Comparison of ENCODE assay signal across 8 cellular contexts in genomic region chr18:5295231-5295920, GRCh38. TPM values are rescaled to one million over a fixed set of nuclear protein-coding genes. Genes with fewer than 3 reads are reported as not detected.
DNase-seq lines count a peak whose midpoint lies in the region; ATAC-seq lines count a peak whose summit lies in the region.

TSS of gene ZBTB14 (minus strand) at chr18:5295726. CDS start at chr18:5293246, 2,480 bp downstream.

- WGBS in mesodermal cell (ENCODE audit: insufficient coverage in 2 of 2), 2 experiments, result 0% methylated on average over 52 to 62 of the region's 116 CpGs

- H3K4me3 ChIP-seq in mesodermal cell (ENCODE audit: extremely low read depth, insufficient read depth, low read length, poor library complexity, severe bottlenecking), result peak within 1 kb of the TSS; percentile 67

- peak; percentile 45 for ATAC-seq in HG02885 (IDR thresholded peaks at IDR 0.05; ENCODE audit: poor library complexity, unreplicated experiment)

- H3K9me3 ChIP-seq in mesodermal cell (ENCODE audit: control insufficient read depth, low read length), result no peaks in the 10 kb centered on the region

- in situ Hi-C loops in endometrial microvascular endothelial cells (cut with HindIII; ENCODE audit: inconsistent ontology term, low pct_unique_long_range_greater_than_20kb, low sequenced_read_pairs), result no loop called here

- H3K36me3 ChIP-seq in mesodermal cell (ENCODE audit: control insufficient read depth, insufficient read depth, low read length), result peaks cover 23% of the 10 kb centered on the region

- peaks cover 4% of the 10 kb centered on the region for H3K4me1 ChIP-seq in mesodermal cell (ENCODE audit: control insufficient read depth, insufficient read depth, low read length, poor library complexity, severe bottlenecking)

- H3K27ac ChIP-seq in mesodermal cell (ENCODE audit: low read depth, low read length, severe bottlenecking), result peak within 1 kb of the TSS; percentile 94

- DNase-seq in SHP77 (lab: John Stamatoyannopoulos, UW), result peak; percentile 17 to 51
- no peak for DNase-seq in SHP77 treated with DMSO at 0.1 percent for 48 hours (lab: John Stamatoyannopoulos, UW)
- peak; percentile 45 for DNase-seq in NCI-H226
- DNase-seq in activated CD8-positive, alpha-beta memory T cell treated with anti-CD3 and anti-CD28 coated beads, Interleukin-2, amount 50 U/mL, for 4 hours, result peak; percentile 68
- peak; percentile 50 to 53 for DNase-seq in stimulated activated CD8-positive, alpha-beta memory T cell treated with anti-CD3 and anti-CD28 coated beads, Interleukin-15, amount 100 ng/mL, for 48 hours (ENCODE audit: low read depth in 2 of 2)

RNA-seq across cellular contexts. Expression of gene ZBTB14, which starts in this region (rescaled TPM):
- total RNA-seq in endometrial microvascular endothelial cells (ENCODE audit: inconsistent ontology term), result 11.4 TPM
- 15.8 TPM for polyA plus RNA-seq in mesodermal cell (2013, experiment 1 of 2)
- polyA plus RNA-seq in mesodermal cell (2013, experiment 2 of 2), result 14.1 TPM
